In genomic region chr2:6213056-6213780, GRCh38 we compare ENCODE assay signal across 1 cellular context.
TF ChIP-seq lines count a peak whose summit lies in the region.

No MANE protein-coding gene starts in this region.

TF ChIP-seq in H1, 55 proteins besides CTCF, POLR2A, EP300 and RAD21 (continued from another document):
- TF ChIP-seq RNF2 (IDR thresholded peaks at IDR 0.05; ENCODE audit: borderline replicate concordance, low read depth, low read length, missing control alignments, poor library complexity, severe bottlenecking) (no peak), GTF2F1 (IDR thresholded peaks at IDR 0.05; ENCODE audit: borderline replicate concordance, low read depth, low read length) (no peak)
